In the genomic region with DNA sequence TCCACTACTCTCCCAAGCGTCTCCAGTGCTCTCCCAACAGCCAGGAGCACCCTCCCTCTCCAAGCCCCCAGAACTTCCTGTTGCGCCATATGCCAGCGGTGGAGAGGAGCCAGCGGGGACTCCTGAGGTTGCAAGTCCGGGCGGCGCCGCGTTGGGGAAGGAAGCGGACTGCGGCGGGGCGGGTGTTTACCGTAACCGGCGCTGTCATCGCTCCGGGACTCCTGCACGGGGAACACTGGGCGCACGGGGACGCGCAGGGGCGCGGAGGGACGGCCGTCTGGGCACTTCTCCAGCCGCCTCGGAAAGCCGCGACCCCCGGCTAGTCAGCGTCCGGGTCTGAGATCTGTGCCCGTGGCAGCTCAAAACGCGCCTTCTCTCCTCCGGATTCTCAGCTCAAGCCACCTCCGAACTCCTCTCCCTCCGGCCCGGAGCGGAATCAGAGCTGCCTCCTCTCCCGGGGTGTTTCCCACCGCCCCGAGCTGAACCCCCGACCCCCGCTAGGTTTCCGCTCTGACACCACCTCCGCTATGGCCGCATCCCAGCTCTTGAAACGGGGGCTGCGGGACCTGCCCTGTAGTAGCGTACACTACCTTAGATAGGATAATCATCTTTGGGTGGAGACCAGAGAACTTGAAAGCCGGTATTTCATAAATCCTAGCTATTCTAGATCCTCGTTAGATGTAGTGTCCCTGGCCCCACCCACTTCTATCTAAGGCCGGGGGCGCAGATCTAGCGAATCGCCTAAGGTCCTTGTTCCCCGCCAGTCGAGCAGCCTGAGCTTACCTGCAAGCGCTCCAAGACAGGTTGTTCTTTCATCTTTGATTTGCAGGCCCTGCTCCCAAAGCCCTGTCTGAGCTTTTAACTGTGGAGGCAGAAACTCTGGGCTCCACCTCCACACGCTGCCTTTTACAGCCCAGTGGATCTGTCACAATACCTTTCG, we compare ENCODE assay signal across 1 cellular context.
A peak's percentile ranks its signal among the peaks of the same experiment; 100 is the strongest.
TF ChIP-seq lines count a peak whose summit lies in the region.

A gene with protein sequence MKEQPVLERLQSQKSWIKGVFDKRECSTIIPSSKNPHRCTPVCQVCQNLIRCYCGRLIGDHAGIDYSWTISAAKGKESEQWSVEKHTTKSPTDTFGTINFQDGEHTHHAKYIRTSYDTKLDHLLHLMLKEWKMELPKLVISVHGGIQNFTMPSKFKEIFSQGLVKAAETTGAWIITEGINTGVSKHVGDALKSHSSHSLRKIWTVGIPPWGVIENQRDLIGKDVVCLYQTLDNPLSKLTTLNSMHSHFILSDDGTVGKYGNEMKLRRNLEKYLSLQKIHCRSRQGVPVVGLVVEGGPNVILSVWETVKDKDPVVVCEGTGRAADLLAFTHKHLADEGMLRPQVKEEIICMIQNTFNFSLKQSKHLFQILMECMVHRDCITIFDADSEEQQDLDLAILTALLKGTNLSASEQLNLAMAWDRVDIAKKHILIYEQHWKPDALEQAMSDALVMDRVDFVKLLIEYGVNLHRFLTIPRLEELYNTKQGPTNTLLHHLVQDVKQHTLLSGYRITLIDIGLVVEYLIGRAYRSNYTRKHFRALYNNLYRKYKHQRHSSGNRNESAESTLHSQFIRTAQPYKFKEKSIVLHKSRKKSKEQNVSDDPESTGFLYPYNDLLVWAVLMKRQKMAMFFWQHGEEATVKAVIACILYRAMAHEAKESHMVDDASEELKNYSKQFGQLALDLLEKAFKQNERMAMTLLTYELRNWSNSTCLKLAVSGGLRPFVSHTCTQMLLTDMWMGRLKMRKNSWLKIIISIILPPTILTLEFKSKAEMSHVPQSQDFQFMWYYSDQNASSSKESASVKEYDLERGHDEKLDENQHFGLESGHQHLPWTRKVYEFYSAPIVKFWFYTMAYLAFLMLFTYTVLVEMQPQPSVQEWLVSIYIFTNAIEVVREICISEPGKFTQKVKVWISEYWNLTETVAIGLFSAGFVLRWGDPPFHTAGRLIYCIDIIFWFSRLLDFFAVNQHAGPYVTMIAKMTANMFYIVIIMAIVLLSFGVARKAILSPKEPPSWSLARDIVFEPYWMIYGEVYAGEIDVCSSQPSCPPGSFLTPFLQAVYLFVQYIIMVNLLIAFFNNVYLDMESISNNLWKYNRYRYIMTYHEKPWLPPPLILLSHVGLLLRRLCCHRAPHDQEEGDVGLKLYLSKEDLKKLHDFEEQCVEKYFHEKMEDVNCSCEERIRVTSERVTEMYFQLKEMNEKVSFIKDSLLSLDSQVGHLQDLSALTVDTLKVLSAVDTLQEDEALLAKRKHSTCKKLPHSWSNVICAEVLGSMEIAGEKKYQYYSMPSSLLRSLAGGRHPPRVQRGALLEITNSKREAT (N-terminal part only) (minus strand): TSS at position 881 of the 940 bp plus-strand sequence. CDS start 65 bp downstream, at position 816.

TF ChIP-seq in HEK293, 187 proteins besides CTCF, POLR2A, EP300 and RAD21 (continued from another document and continues in another):
- TF ChIP-seq, protein P1, sequence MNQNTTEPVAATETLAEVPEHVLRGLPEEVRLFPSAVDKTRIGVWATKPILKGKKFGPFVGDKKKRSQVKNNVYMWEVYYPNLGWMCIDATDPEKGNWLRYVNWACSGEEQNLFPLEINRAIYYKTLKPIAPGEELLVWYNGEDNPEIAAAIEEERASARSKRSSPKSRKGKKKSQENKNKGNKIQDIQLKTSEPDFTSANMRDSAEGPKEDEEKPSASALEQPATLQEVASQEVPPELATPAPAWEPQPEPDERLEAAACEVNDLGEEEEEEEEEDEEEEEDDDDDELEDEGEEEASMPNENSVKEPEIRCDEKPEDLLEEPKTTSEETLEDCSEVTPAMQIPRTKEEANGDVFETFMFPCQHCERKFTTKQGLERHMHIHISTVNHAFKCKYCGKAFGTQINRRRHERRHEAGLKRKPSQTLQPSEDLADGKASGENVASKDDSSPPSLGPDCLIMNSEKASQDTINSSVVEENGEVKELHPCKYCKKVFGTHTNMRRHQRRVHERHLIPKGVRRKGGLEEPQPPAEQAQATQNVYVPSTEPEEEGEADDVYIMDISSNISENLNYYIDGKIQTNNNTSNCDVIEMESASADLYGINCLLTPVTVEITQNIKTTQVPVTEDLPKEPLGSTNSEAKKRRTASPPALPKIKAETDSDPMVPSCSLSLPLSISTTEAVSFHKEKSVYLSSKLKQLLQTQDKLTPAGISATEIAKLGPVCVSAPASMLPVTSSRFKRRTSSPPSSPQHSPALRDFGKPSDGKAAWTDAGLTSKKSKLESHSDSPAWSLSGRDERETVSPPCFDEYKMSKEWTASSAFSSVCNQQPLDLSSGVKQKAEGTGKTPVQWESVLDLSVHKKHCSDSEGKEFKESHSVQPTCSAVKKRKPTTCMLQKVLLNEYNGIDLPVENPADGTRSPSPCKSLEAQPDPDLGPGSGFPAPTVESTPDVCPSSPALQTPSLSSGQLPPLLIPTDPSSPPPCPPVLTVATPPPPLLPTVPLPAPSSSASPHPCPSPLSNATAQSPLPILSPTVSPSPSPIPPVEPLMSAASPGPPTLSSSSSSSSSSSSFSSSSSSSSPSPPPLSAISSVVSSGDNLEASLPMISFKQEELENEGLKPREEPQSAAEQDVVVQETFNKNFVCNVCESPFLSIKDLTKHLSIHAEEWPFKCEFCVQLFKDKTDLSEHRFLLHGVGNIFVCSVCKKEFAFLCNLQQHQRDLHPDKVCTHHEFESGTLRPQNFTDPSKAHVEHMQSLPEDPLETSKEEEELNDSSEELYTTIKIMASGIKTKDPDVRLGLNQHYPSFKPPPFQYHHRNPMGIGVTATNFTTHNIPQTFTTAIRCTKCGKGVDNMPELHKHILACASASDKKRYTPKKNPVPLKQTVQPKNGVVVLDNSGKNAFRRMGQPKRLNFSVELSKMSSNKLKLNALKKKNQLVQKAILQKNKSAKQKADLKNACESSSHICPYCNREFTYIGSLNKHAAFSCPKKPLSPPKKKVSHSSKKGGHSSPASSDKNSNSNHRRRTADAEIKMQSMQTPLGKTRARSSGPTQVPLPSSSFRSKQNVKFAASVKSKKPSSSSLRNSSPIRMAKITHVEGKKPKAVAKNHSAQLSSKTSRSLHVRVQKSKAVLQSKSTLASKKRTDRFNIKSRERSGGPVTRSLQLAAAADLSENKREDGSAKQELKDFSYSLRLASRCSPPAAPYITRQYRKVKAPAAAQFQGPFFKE (tag by site-specific recombination; IDR thresholded peaks at IDR 0.05; ENCODE audit: borderline replicate concordance), result no peak
- TF ChIP-seq ZNF169 (tag by site-specific recombination; IDR thresholded peaks at IDR 0.05) (no peak), KLF16 (tag by site-specific recombination; IDR thresholded peaks at IDR 0.05) (no peak), IKZF3 (tag by site-specific recombination; IDR thresholded peaks at IDR 0.05) (peak; percentile 78), ZNF768 (tag by site-specific recombination; IDR thresholded peaks at IDR 0.05) (no peak), TCF7L2 (IDR thresholded peaks at IDR 0.05; ENCODE audit: borderline replicate concordance, low read depth, low read length) (no peak), GFI1B (tag by site-specific recombination; IDR thresholded peaks at IDR 0.05) (no peak), ZNF624 (tag by site-specific recombination; IDR thresholded peaks at IDR 0.05) (no peak), BCL11B (tag by site-specific recombination; IDR thresholded peaks at IDR 0.05; ENCODE audit: low read depth) (no peak), ZNF266 (tag by site-specific recombination; IDR thresholded peaks at IDR 0.05; ENCODE audit: low read depth) (no peak), ZNF600 (tag by site-specific recombination; IDR thresholded peaks at IDR 0.05) (peak; percentile 92), ZFP69B (tag by site-specific recombination; IDR thresholded peaks at IDR 0.05) (no peak), ZNF792 (tag by site-specific recombination; IDR thresholded peaks at IDR 0.05) (no peak), ZNF112 (tag by site-specific recombination; IDR thresholded peaks at IDR 0.05) (no peak), ZNF121 (tag by site-specific recombination; IDR thresholded peaks at IDR 0.05) (no peak), ZBTB20 (tag by site-specific recombination; IDR thresholded peaks at IDR 0.05) (peak; percentile 42; the same call in 1 of the 2 replicates), ZNF155 (tag by site-specific recombination; IDR thresholded peaks at IDR 0.05) (no peak), ZNF560 (tag by site-specific recombination; IDR thresholded peaks at IDR 0.05; ENCODE audit: borderline replicate concordance) (no peak), ZNF274 (IDR thresholded peaks at IDR 0.05; ENCODE audit: low read length) (no peak), ZNF274 (tag by site-specific recombination; IDR thresholded peaks at IDR 0.05; ENCODE audit: borderline replicate concordance) (no peak), MEIS1 (CRISPR knock-in tag; IDR thresholded peaks at IDR 0.05; ENCODE audit: borderline replicate concordance) (no peak), ZBTB48 (tag by site-specific recombination; IDR thresholded peaks at IDR 0.05) (no peak), ZNF184 (tag by site-specific recombination; IDR thresholded peaks at IDR 0.05) (no peak)
- TF ChIP-seq, protein P2, sequence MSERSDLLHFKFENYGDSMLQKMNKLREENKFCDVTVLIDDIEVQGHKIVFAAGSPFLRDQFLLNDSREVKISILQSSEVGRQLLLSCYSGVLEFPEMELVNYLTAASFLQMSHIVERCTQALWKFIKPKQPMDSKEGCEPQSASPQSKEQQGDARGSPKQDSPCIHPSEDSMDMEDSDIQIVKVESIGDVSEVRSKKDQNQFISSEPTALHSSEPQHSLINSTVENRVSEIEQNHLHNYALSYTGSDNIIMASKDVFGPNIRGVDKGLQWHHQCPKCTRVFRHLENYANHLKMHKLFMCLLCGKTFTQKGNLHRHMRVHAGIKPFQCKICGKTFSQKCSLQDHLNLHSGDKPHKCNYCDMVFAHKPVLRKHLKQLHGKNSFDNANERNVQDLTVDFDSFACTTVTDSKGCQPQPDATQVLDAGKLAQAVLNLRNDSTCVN (tag by site-specific recombination; optimal IDR thresholded peaks at IDR 0.05), result peak; percentile 82
- TF ChIP-seq, protein P3, sequence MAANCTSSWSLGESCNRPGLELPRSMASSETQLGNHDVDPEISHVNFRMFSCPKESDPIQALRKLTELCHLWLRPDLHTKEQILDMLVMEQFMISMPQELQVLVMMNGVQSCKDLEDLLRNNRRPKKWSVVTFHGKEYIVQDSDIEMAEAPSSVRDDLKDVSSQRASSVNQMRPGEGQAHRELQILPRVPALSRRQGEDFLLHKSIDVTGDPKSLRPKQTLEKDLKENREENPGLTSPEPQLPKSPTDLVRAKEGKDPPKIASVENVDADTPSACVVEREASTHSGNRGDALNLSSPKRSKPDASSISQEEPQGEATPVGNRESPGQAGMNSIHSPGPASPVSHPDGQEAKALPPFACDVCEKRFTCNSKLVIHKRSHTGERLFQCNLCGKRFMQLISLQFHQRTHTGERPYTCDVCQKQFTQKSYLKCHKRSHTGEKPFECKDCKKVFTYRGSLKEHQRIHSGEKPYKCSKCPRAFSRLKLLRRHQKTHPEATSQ (tag by site-specific recombination; IDR thresholded peaks at IDR 0.05), result no peak
- TF ChIP-seq, protein P4, sequence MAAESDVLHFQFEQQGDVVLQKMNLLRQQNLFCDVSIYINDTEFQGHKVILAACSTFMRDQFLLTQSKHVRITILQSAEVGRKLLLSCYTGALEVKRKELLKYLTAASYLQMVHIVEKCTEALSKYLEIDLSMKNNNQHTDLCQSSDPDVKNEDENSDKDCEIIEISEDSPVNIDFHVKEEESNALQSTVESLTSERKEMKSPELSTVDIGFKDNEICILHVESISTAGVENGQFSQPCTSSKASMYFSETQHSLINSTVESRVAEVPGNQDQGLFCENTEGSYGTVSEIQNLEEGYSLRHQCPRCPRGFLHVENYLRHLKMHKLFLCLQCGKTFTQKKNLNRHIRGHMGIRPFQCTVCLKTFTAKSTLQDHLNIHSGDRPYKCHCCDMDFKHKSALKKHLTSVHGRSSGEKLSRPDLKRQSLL (tag by site-specific recombination; IDR thresholded peaks at IDR 0.05), result no peak
- TF ChIP-seq, protein P5, sequence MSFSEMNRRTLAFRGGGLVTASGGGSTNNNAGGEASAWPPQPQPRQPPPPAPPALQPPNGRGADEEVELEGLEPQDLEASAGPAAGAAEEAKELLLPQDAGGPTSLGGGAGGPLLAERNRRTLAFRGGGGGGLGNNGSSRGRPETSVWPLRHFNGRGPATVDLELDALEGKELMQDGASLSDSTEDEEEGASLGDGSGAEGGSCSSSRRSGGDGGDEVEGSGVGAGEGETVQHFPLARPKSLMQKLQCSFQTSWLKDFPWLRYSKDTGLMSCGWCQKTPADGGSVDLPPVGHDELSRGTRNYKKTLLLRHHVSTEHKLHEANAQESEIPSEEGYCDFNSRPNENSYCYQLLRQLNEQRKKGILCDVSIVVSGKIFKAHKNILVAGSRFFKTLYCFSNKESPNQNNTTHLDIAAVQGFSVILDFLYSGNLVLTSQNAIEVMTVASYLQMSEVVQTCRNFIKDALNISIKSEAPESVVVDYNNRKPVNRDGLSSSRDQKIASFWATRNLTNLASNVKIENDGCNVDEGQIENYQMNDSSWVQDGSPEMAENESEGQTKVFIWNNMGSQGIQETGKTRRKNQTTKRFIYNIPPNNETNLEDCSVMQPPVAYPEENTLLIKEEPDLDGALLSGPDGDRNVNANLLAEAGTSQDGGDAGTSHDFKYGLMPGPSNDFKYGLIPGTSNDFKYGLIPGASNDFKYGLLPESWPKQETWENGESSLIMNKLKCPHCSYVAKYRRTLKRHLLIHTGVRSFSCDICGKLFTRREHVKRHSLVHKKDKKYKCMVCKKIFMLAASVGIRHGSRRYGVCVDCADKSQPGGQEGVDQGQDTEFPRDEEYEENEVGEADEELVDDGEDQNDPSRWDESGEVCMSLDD (tag by site-specific recombination; IDR thresholded peaks at IDR 0.05), result no peak
- TF ChIP-seq, protein P6, sequence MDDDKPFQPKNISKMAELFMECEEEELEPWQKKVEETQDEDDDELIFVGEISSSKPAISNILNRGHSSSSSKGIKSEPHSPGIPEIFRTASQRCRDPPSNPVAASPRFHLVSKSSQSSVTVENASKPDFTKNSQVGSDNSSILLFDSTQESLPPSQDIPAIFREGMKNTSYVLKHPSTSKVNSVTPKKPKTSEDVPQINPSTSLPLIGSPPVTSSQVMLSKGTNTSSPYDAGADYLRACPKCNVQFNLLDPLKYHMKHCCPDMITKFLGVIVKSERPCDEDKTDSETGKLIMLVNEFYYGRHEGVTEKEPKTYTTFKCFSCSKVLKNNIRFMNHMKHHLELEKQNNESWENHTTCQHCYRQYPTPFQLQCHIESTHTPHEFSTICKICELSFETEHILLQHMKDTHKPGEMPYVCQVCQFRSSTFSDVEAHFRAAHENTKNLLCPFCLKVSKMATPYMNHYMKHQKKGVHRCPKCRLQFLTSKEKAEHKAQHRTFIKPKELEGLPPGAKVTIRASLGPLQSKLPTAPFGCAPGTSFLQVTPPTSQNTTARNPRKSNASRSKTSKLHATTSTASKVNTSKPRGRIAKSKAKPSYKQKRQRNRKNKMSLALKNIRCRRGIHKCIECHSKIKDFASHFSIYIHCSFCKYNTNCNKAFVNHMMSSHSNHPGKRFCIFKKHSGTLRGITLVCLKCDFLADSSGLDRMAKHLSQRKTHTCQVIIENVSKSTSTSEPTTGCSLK (tag by site-specific recombination; IDR thresholded peaks at IDR 0.05), result no peak
- TF ChIP-seq, protein P7, sequence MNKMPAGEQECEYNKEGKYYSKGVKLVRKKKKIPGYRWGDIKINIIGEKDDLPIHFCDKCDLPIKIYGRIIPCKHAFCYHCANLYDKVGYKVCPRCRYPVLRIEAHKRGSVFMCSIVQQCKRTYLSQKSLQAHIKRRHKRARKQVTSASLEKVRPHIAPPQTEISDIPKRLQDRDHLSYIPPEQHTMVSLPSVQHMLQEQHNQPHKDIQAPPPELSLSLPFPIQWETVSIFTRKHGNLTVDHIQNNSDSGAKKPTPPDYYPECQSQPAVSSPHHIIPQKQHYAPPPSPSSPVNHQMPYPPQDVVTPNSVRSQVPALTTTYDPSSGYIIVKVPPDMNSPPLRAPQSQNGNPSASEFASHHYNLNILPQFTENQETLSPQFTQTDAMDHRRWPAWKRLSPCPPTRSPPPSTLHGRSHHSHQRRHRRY (tag by site-specific recombination; IDR thresholded peaks at IDR 0.05), result no peak
